Comparison of ENCODE assay signal across 8 cellular contexts in genomic region chr7:48109848-48110663, GRCh38. TPM values are rescaled to one million over a fixed set of nuclear protein-coding genes. Genes with fewer than 3 reads are reported as not detected.
DNase-seq lines count a peak whose midpoint lies in the region; ATAC-seq and TF ChIP-seq lines count a peak whose summit lies in the region.

No MANE protein-coding gene starts in this region.

- no peaks in the 10 kb centered on the region for H3K27me3 ChIP-seq in liver (ENCODE audit: control insufficient read depth in 4 of 4, insufficient read depth in 4 of 4, low read length in 3 of 4)

- H3K9me3 ChIP-seq in liver (ENCODE audit: control insufficient read depth in 4 of 4, low read length in 3 of 4) = no peaks in the 10 kb centered on the region

- WGBS in liver = 22% methylated on average over 9 of the region's 9 CpGs

- DNase-seq in ACHN (peak; percentile 71), NCI-H2029 treated with DMSO at 0.1 percent for 48 hours (lab: John Stamatoyannopoulos, UW) (peak; percentile 11), cerebellar cortex (ENCODE audit: low spot score) (peak; percentile 77)
- peak; percentile 90 for DNase-seq in activated CD4-positive, CD25-positive, alpha-beta regulatory T cell treated with anti-CD3 and anti-CD28 coated beads, Interleukin-2, amount 50 U/mL, for 72 hours
- DNase-seq in stimulated activated CD8-positive, alpha-beta memory T cell treated with anti-CD3 and anti-CD28 coated beads, Interleukin-12 subunit alpha, Interleukin-12 subunit beta, amount 100 ng/mL, for 24 hours (ENCODE audit: extremely low read depth) = peak; percentile 49

- H3K36me3 ChIP-seq in liver (ENCODE audit: control insufficient read depth in 4 of 4, insufficient read depth in 3 of 4, low read depth in 1 of 4, low read length in 3 of 4) = peaks cover 7 to 24% (median 14%) of the 10 kb centered on the region in 4 donors

- H3K27ac ChIP-seq in liver (ENCODE audit: low read depth in 1 of 2, low read length in 2 of 2) = peak overlapping the region in 1 of 2 donors; percentile 21

- peaks cover 2 to 8% (median 4%) of the 10 kb centered on the region in 4 donors for H3K4me1 ChIP-seq in liver (ENCODE audit: control insufficient read depth in 4 of 4, insufficient read depth in 4 of 4, low read length in 3 of 4)

- H3K4me3 ChIP-seq in liver (ENCODE audit: low read depth in 1 of 3, low read length in 3 of 3) = no peak overlapping the region

- peak; percentile 99 for TF ChIP-seq CTCF in liver (IDR thresholded peaks at IDR 0.05; ENCODE audit: low read depth, low read length, missing input control)

- TF ChIP-seq POLR2A in GM18505 (IDR thresholded peaks at IDR 0.05; ENCODE audit: borderline replicate concordance, extremely low read depth, insufficient read depth, insufficient read length) = no peak

- ATAC-seq in GM18505 (IDR thresholded peaks at IDR 0.05; ENCODE audit: unreplicated experiment) (peak; percentile 86), HG02885 (IDR thresholded peaks at IDR 0.05; ENCODE audit: poor library complexity, unreplicated experiment) (peak; percentile 92)

- no peak overlapping the region for H3K9ac ChIP-seq in liver (ENCODE audit: low read depth in 1 of 2, low read length in 2 of 2)

- TF ChIP-seq RAD21 in liver (IDR thresholded peaks at IDR 0.05) = peak; percentile 98

- in situ Hi-C loops in ACHN (cut with HindIII; ENCODE audit: low pct_ligation_motif_present, low pct_unique_long_range_greater_than_20kb, low sequenced_read_pairs) = no loop called here

TF ChIP-seq in liver, 16 proteins besides CTCF, POLR2A, EP300 and RAD21:
- peak; percentile 91 for TF ChIP-seq SP1 (IDR thresholded peaks at IDR 0.05)
- peak; percentile 15 for TF ChIP-seq ATF3 (IDR thresholded peaks at IDR 0.05)
- TF ChIP-seq ZBTB33 (IDR thresholded peaks at IDR 0.05) = no peak
- no peak for TF ChIP-seq EGR1 (IDR thresholded peaks at IDR 0.05; ENCODE audit: low read depth in 2 of 2)
- peak; percentile 88 for TF ChIP-seq FOXA2 (IDR thresholded peaks at IDR 0.05)
- TF ChIP-seq YY1 (IDR thresholded peaks at IDR 0.05) = peak; percentile 55
- TF ChIP-seq JUND (IDR thresholded peaks at IDR 0.05) = no peak
- peak; percentile 24 for TF ChIP-seq MAX (IDR thresholded peaks at IDR 0.05)
- no peak for TF ChIP-seq TAF1 (conservative IDR thresholded peaks at IDR 0.05)
- TF ChIP-seq GABPA (IDR thresholded peaks at IDR 0.05 in 1 of 2, conservative IDR thresholded peaks at IDR 0.05 in 1 of 2) = peak in 1 of 2 donors; percentile 58
- peak; percentile 71 for TF ChIP-seq HNF4A (conservative IDR thresholded peaks at IDR 0.05)
- peak; percentile 93 for TF ChIP-seq NR2F2 (IDR thresholded peaks at IDR 0.05)
- peak; percentile 84 for TF ChIP-seq FOXA1 (IDR thresholded peaks at IDR 0.05)
- TF ChIP-seq RXRA (IDR thresholded peaks at IDR 0.05) = peak; percentile 95 to 97
- TF ChIP-seq REST (IDR thresholded peaks at IDR 0.05) = peak; percentile 19
- no peak for TF ChIP-seq HNF4G (IDR thresholded peaks at IDR 0.05)
TF ChIP-seq in liver: peak in this region for 11.

RNA-seq across cellular contexts. Expression of gene UPP1, which starts 21.0 kb away (rescaled TPM):
- 1 to 10 TPM; 3.1 to 8.2 TPM for total RNA-seq in liver
- polyA plus RNA-seq in liver = 10 to 100 TPM; 10.1 to 18.8 TPM

Comparison
In these comparisons a context has a peak if more than half of its experiments do, and no peak if none do; other contexts are left out.
1. DNase-seq: peak in every context shown above with its lines; median percentile 90 in activated CD4-positive, CD25-positive, alpha-beta regulatory T cell treated with anti-CD3 and anti-CD28 coated beads, Interleukin-2, amount 50 U/mL, for 72 hours; 77 in cerebellar cortex; 71 in ACHN; 49 in stimulated activated CD8-positive, alpha-beta memory T cell treated with anti-CD3 and anti-CD28 coated beads, Interleukin-12 subunit alpha, Interleukin-12 subunit beta, amount 100 ng/mL, for 24 hours; 11 in NCI-H2029 treated with DMSO at 0.1 percent for 48 hours.